Comparison of ENCODE assay signal across 1 cellular context in genomic region chr15:75361361-75361988, GRCh38.
TF ChIP-seq lines count a peak whose summit lies in the region.

No MANE protein-coding gene starts in this region.

TF ChIP-seq in GM12878, 131 proteins besides CTCF, POLR2A, EP300 and RAD21:
- TF ChIP-seq ZBED1 (IDR thresholded peaks at IDR 0.05; ENCODE audit: borderline replicate concordance): no peak
- TF ChIP-seq NBN (IDR thresholded peaks at IDR 0.05): no peak
- no peak for TF ChIP-seq E2F4 (IDR thresholded peaks at IDR 0.05; ENCODE audit: low read depth, low read length)
- TF ChIP-seq ZBTB4 (CRISPR knock-in tag; IDR thresholded peaks at IDR 0.05): no peak
- no peak for TF ChIP-seq MTA3 (IDR thresholded peaks at IDR 0.05; ENCODE audit: borderline replicate concordance, low read length)
- TF ChIP-seq CHD1 (IDR thresholded peaks at IDR 0.05; ENCODE audit: low read depth, low read length): no peak
- TF ChIP-seq ZNF687 (IDR thresholded peaks at IDR 0.05): no peak
- no peak for TF ChIP-seq HDAC6 (IDR thresholded peaks at IDR 0.05; ENCODE audit: unreplicated experiment)
- no peak for TF ChIP-seq POU2F2 (IDR thresholded peaks at IDR 0.05; ENCODE audit: borderline replicate concordance, low read depth, low read length)
- no peak for TF ChIP-seq POLR2AphosphoS5 (IDR thresholded peaks at IDR 0.05; ENCODE audit: low read length)
